Comparison of ENCODE assay signal across 1 cellular context in the genomic region with DNA sequence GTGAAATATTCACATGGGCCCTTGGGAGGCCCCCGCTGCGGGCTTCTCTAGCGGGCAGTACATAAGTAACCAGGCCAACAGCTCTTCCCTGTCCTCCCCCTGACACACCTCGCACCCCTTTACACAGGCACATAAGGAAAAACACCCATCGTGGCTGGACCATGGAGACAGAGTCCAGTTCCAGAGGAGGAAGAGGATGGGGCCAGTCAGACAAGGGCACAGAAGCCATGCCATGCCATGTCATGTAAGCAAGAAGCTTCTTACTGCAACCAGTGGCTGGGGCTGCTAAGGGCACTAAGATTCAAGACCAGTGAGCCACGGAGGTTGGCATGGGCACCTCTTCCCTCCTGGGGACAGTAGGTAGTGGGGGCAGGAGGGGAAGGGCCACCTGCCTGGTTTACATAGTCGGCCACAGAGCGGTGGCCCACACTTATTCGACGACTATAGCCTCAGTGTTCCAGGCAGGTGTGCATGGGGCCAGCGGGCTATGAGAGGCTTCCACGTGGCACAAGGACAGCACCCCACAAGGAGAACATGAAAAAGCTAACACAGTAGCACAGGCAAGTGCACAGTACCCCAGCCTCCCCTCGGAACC.
TF ChIP-seq lines count a peak whose summit lies in the region.

No MANE protein-coding gene starts in this region.

TF ChIP-seq in IMR-90, 13 proteins besides CTCF, POLR2A, EP300 and RAD21 (continued from another document):
- TF ChIP-seq, protein P1, sequence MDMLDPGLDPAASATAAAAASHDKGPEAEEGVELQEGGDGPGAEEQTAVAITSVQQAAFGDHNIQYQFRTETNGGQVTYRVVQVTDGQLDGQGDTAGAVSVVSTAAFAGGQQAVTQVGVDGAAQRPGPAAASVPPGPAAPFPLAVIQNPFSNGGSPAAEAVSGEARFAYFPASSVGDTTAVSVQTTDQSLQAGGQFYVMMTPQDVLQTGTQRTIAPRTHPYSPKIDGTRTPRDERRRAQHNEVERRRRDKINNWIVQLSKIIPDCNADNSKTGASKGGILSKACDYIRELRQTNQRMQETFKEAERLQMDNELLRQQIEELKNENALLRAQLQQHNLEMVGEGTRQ (IDR thresholded peaks at IDR 0.05; ENCODE audit: low read depth, low read length), result no peak
- no peak for TF ChIP-seq MAZ (IDR thresholded peaks at IDR 0.05; ENCODE audit: borderline replicate concordance, low read depth, low read length)
- no peak for TF ChIP-seq RFX5 (IDR thresholded peaks at IDR 0.05; ENCODE audit: low read depth, low read length)
- no peak for TF ChIP-seq MXI1 (IDR thresholded peaks at IDR 0.05; ENCODE audit: borderline replicate concordance, low read depth, low read length)
- TF ChIP-seq CEBPB (IDR thresholded peaks at IDR 0.05; ENCODE audit: low read depth, low read length), result no peak
- TF ChIP-seq SMC3 (IDR thresholded peaks at IDR 0.05; ENCODE audit: low read depth, low read length), result no peak
- no peak for TF ChIP-seq MAFK (IDR thresholded peaks at IDR 0.05; ENCODE audit: low read depth, low read length)
- TF ChIP-seq, protein P2, sequence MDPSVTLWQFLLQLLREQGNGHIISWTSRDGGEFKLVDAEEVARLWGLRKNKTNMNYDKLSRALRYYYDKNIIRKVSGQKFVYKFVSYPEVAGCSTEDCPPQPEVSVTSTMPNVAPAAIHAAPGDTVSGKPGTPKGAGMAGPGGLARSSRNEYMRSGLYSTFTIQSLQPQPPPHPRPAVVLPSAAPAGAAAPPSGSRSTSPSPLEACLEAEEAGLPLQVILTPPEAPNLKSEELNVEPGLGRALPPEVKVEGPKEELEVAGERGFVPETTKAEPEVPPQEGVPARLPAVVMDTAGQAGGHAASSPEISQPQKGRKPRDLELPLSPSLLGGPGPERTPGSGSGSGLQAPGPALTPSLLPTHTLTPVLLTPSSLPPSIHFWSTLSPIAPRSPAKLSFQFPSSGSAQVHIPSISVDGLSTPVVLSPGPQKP (IDR thresholded peaks at IDR 0.05; ENCODE audit: borderline replicate concordance, low read depth, low read length), result no peak
TF ChIP-seq in IMR-90: peak in this region for 0.
